ENCODE assay signal across 3 cellular contexts in the genomic region with DNA sequence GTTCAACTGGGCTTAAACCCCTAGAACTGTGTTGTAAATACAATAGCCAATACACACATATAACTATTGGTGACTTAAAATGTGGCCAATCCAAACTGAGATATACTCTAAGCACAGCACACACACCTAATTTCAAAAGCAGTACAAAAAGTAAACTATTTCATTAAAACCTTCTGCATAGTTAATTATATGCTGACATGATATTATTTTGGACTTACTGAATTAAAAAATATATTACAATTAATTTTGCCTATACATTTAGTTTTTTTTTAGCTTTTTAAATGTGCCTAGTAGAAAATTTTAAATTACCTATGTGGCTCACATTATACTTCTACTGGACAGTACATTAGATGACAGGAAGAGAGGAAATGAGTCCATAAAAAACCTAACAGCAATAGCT.
A peak's percentile ranks its signal among the peaks of the same experiment; 100 is the strongest.
TF ChIP-seq lines count a peak whose summit lies in the region.

No MANE protein-coding gene starts in this region.

TF ChIP-seq in A549, 52 proteins besides CTCF, POLR2A, EP300 and RAD21:
- TF ChIP-seq HEYL (CRISPR knock-in tag; IDR thresholded peaks at IDR 0.05) (no peak), MAFK (IDR thresholded peaks at IDR 0.05; ENCODE audit: partially characterized antibody) (peak; percentile 87)

TF ChIP-seq in K562, 482 proteins besides CTCF, POLR2A, EP300 and RAD21 (continues in another document):
- TF ChIP-seq MAFK (IDR thresholded peaks at IDR 0.05; ENCODE audit: low read length) (peak; percentile 48; the same call in 1 of the 2 replicates), UBTF (IDR thresholded peaks at IDR 0.05; ENCODE audit: borderline replicate concordance in 1 of 2, low read depth in 2 of 2, low read length in 2 of 2) (no peak), C11orf30 (IDR thresholded peaks at IDR 0.05; ENCODE audit: low read depth) (peak; percentile 82), LARP7 (IDR thresholded peaks at IDR 0.05) (no peak), NR1H2 (CRISPR knock-in tag; IDR thresholded peaks at IDR 0.05) (no peak), NR2C1 (IDR thresholded peaks at IDR 0.05) (no peak), NR2C1 (tag; IDR thresholded peaks at IDR 0.05) (no peak), ZNF780A (CRISPR knock-in tag; IDR thresholded peaks at IDR 0.05) (no peak), MTA3 (IDR thresholded peaks at IDR 0.05; ENCODE audit: borderline replicate concordance) (no peak), DMBX1 (CRISPR knock-in tag; IDR thresholded peaks at IDR 0.05; ENCODE audit: borderline replicate concordance) (no peak), EP400 (IDR thresholded peaks at IDR 0.05) (no peak), ZNF316 (IDR thresholded peaks at IDR 0.05) (peak; percentile 94), ZNF561 (CRISPR knock-in tag; conservative IDR thresholded peaks at IDR 0.05) (no peak), FOS (IDR thresholded peaks at IDR 0.05; ENCODE audit: extremely low read depth, insufficient read length) (no peak), MAFG (tag; conservative IDR thresholded peaks at IDR 0.05) (peak; percentile 59), KDM1A (IDR thresholded peaks at IDR 0.05) (no peak)
- TF ChIP-seq, protein P1, sequence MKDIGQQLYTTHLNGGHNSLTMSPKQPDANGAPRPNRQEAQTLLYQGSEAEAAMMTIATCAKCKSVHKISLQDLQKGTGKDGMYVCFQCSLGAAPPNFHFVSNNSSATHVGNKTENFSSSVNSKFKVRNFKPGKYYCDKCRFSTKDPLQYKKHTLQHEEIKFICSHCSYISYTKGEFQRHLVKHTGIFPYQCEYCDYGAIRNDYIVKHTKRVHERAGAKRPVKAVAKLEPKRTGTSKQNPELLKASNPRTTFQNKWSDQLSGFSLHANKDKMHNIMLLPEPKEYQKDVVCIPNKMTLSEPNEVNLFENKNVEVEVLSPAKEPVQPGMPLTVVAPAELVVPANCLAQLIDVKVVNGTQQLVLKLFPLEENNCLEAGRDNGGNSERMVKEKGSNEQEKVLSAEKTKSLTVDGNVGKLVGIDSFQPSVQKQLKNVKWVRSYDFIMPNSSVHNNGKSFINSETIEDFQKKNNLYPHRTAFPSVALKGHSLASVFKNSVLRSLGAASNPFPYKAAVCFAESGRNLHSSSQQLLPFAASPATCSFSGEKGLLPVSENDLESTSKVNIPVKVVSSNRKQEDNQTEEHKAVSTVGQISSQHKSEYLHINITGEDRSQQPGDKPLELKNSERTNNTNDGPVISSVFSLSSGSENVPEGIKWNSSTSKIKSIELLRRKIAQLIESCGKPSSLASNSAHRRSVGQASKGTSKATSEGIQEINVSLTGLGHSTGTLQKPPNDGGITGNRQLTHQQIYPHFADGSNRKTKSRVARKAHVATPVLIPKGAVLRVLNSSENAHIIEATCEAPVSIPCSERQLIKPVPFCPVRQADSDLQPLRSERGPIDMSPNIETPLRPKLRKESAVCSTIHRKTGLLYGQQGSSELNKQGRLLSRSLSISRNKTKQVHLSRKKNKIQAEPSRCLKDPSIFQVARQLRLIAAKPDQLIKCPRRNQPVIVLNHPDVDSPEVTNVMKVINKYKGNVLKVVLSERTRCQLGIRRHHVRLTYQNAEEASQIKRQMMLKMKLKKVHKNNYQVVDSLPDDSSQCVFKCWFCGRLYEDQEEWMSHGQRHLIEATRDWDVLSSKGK (CRISPR knock-in tag; IDR thresholded peaks at IDR 0.05), result no peak
- TF ChIP-seq, protein P2, sequence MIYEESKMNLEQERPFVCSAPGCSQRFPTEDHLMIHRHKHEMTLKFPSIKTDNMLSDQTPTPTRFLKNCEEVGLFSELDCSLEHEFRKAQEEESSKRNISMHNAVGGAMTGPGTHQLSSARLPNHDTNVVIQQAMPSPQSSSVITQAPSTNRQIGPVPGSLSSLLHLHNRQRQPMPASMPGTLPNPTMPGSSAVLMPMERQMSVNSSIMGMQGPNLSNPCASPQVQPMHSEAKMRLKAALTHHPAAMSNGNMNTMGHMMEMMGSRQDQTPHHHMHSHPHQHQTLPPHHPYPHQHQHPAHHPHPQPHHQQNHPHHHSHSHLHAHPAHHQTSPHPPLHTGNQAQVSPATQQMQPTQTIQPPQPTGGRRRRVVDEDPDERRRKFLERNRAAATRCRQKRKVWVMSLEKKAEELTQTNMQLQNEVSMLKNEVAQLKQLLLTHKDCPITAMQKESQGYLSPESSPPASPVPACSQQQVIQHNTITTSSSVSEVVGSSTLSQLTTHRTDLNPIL (CRISPR knock-in tag; IDR thresholded peaks at IDR 0.05), result no peak
- TF ChIP-seq, protein P3, sequence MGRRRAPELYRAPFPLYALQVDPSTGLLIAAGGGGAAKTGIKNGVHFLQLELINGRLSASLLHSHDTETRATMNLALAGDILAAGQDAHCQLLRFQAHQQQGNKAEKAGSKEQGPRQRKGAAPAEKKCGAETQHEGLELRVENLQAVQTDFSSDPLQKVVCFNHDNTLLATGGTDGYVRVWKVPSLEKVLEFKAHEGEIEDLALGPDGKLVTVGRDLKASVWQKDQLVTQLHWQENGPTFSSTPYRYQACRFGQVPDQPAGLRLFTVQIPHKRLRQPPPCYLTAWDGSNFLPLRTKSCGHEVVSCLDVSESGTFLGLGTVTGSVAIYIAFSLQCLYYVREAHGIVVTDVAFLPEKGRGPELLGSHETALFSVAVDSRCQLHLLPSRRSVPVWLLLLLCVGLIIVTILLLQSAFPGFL (CRISPR knock-in tag; IDR thresholded peaks at IDR 0.05), result no peak

TF ChIP-seq in WTC11, 78 proteins besides CTCF, POLR2A, EP300 and RAD21:
- TF ChIP-seq TP53 (CRISPR knock-in tag; IDR thresholded peaks at IDR 0.05) (no peak), OVOL2 (CRISPR knock-in tag; IDR thresholded peaks at IDR 0.05; ENCODE audit: borderline replicate concordance) (no peak), KAT7 (CRISPR knock-in tag; IDR thresholded peaks at IDR 0.05; ENCODE audit: borderline replicate concordance) (no peak), NR3C1 (CRISPR knock-in tag; conservative IDR thresholded peaks at IDR 0.05; ENCODE audit: low read depth) (no peak), ELF4 (CRISPR knock-in tag; IDR thresholded peaks at IDR 0.05; ENCODE audit: low read depth) (no peak), ZNF263 (CRISPR knock-in tag; IDR thresholded peaks at IDR 0.05; ENCODE audit: low read depth) (no peak), AFF4 (CRISPR knock-in tag; IDR thresholded peaks at IDR 0.05; ENCODE audit: borderline replicate concordance) (no peak), ZNF423 (CRISPR knock-in tag; IDR thresholded peaks at IDR 0.05) (no peak), CREM (CRISPR knock-in tag; IDR thresholded peaks at IDR 0.05) (no peak), AR (CRISPR knock-in tag; IDR thresholded peaks at IDR 0.05) (no peak), ZNF219 (CRISPR knock-in tag; IDR thresholded peaks at IDR 0.05; ENCODE audit: borderline replicate concordance) (no peak), ZNF396 (CRISPR knock-in tag; IDR thresholded peaks at IDR 0.05; ENCODE audit: borderline replicate concordance) (no peak)
- TF ChIP-seq, protein P4, sequence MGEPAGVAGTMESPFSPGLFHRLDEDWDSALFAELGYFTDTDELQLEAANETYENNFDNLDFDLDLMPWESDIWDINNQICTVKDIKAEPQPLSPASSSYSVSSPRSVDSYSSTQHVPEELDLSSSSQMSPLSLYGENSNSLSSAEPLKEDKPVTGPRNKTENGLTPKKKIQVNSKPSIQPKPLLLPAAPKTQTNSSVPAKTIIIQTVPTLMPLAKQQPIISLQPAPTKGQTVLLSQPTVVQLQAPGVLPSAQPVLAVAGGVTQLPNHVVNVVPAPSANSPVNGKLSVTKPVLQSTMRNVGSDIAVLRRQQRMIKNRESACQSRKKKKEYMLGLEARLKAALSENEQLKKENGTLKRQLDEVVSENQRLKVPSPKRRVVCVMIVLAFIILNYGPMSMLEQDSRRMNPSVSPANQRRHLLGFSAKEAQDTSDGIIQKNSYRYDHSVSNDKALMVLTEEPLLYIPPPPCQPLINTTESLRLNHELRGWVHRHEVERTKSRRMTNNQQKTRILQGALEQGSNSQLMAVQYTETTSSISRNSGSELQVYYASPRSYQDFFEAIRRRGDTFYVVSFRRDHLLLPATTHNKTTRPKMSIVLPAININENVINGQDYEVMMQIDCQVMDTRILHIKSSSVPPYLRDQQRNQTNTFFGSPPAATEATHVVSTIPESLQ (CRISPR knock-in tag; IDR thresholded peaks at IDR 0.05), result no peak
- TF ChIP-seq, protein P5, sequence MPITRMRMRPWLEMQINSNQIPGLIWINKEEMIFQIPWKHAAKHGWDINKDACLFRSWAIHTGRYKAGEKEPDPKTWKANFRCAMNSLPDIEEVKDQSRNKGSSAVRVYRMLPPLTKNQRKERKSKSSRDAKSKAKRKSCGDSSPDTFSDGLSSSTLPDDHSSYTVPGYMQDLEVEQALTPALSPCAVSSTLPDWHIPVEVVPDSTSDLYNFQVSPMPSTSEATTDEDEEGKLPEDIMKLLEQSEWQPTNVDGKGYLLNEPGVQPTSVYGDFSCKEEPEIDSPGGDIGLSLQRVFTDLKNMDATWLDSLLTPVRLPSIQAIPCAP (CRISPR knock-in tag; IDR thresholded peaks at IDR 0.05), result no peak
- TF ChIP-seq, protein P6, sequence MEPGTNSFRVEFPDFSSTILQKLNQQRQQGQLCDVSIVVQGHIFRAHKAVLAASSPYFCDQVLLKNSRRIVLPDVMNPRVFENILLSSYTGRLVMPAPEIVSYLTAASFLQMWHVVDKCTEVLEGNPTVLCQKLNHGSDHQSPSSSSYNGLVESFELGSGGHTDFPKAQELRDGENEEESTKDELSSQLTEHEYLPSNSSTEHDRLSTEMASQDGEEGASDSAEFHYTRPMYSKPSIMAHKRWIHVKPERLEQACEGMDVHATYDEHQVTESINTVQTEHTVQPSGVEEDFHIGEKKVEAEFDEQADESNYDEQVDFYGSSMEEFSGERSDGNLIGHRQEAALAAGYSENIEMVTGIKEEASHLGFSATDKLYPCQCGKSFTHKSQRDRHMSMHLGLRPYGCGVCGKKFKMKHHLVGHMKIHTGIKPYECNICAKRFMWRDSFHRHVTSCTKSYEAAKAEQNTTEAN (CRISPR knock-in tag; IDR thresholded peaks at IDR 0.05), result no peak
